Comparison of ENCODE assay signal across 8 cellular contexts in genomic region chr10:92241158-92241500, GRCh38. TPM values are rescaled to one million over a fixed set of nuclear protein-coding genes. Genes with fewer than 3 reads are reported as not detected.
DNase-seq lines count a peak whose midpoint lies in the region; ATAC-seq and TF ChIP-seq lines count a peak whose summit lies in the region.

No MANE protein-coding gene starts in this region.

- H3K9me3 Mint-ChIP-seq in effector memory CD8-positive, alpha-beta T cell = no peaks in the 10 kb centered on the region

- H3K9me3 ChIP-seq in PC-3 (ENCODE audit: low read length) (no peaks in the 10 kb centered on the region), mucosa of rectum (ENCODE audit: control insufficient read depth in 2 of 2, low read length in 2 of 2) (no peaks in the 10 kb centered on the region)

- no peaks in the 10 kb centered on the region for H3K9me2 ChIP-seq in PC-3 (replicated peaks; ENCODE audit: low read length)

- H2AFZ ChIP-seq in PC-3 (ENCODE audit: low read length) = peak overlapping the region; percentile 78

- intact Hi-C loops in PC-3 (cut with micrococcal nuclease) = loop anchor here (5.0 kb wide), 1 partner anchor 99 kb away; no protein-coding TSS in a partner anchor

- CTCF ChIA-PET in PC-3 (lab: Charles Lee) = no interaction called here

- H3K27ac ChIP-seq in PC-3 (ENCODE audit: low read length) = 0 out of 2 replicates have a peak overlapping the region, but pooled peaks have one; percentile 4
- peak overlapping the region; percentile 82 to 84 for H3K27ac ChIP-seq in mucosa of rectum (ENCODE audit: low read depth in 2 of 2, low read length in 2 of 2)

- TF ChIP-seq CTCF in PC-3 (conservative IDR thresholded peaks at IDR 0.05; ENCODE audit: low read depth, low read length) = no peak

- POLR2A ChIA-PET in PC-3 (lab: Charles Lee; ENCODE audit: unreplicated experiment) = interaction anchor here (0.6 kb wide), 1 partner anchor 217 kb away, joined by 3 read pairs; no protein-coding TSS in a partner anchor

- ATAC-seq in PC-3 = no peak
- ATAC-seq in effector memory CD8-positive, alpha-beta T cell (replicated peaks) = no peak
- no peak for ATAC-seq in GM18873 (IDR thresholded peaks at IDR 0.05; ENCODE audit: low FRiP score, unreplicated experiment)

- H4K20me1 ChIP-seq in PC-3 (ENCODE audit: low read length) = no peaks in the 10 kb centered on the region

- no peaks in the 10 kb centered on the region for H3K36me3 ChIP-seq in PC-3 (ENCODE audit: low read depth, low read length)
- no peaks in the 10 kb centered on the region for H3K36me3 ChIP-seq in mucosa of rectum (ENCODE audit: control insufficient read depth in 2 of 2, insufficient read depth in 2 of 2, low read length in 2 of 2)

- no peaks in the 10 kb centered on the region for H3K27me3 ChIP-seq in PC-3 (ENCODE audit: low read length)
- H3K27me3 ChIP-seq in mucosa of rectum (ENCODE audit: control insufficient read depth in 2 of 2, insufficient read depth in 2 of 2, low read length in 2 of 2) = no peaks in the 10 kb centered on the region

- H3K79me2 ChIP-seq in PC-3 (ENCODE audit: low read length) = 0 out of 2 replicates have a peak, but pooled peaks cover 8% of the 10 kb centered on the region

- H3K4me1 ChIP-seq in PC-3 (ENCODE audit: insufficient read depth, low read length) (peaks cover 45% of the 10 kb centered on the region), mucosa of rectum (ENCODE audit: control insufficient read depth in 2 of 2, insufficient read depth in 2 of 2, low read length in 2 of 2) (peaks cover 22 to 29% of the 10 kb centered on the region in 2 donors)

- H3K27me3 Mint-ChIP-seq in effector memory CD8-positive, alpha-beta T cell = no peaks in the 10 kb centered on the region

- DNase-seq in GM03348 (ENCODE audit: low spot score) (peak; percentile 16), PC-3 (no peak), NCI-H1694 (lab: John Stamatoyannopoulos, UW) (no peak), SIG-M5 (lab: John Stamatoyannopoulos, UW) (no peak)
- no peak for DNase-seq in effector memory CD8-positive, alpha-beta T cell
- no peak for DNase-seq in NK-92 treated with Interleukin-12 subunit alpha and Interleukin-12 subunit beta, amount 100 ng/mL, for 24 hours (lab: John Stamatoyannopoulos, UW)

- peak overlapping the region; percentile 16; the same call in 1 of the 2 replicates for H3K9ac ChIP-seq in PC-3 (ENCODE audit: low read length)
- H3K9ac ChIP-seq in mucosa of rectum (ENCODE audit: low read depth in 1 of 2, low read length in 2 of 2) = peak overlapping the region; percentile 86 to 92

- H3F3A ChIP-seq in PC-3 (ENCODE audit: low read length, unreplicated experiment) = no peaks in the 10 kb centered on the region

- peak overlapping the region; percentile 64 to 79 for H3K27ac Mint-ChIP-seq in effector memory CD8-positive, alpha-beta T cell

- H3K4me2 ChIP-seq in PC-3 (ENCODE audit: low read length) = peak overlapping the region; percentile 94

- no TSS peak for BruUV-seq in PC-3 (replicated peaks; lab: Mats Ljungman, UMichigan)

- peak overlapping the region; percentile 80 to 94 for H3K4me3 Mint-ChIP-seq in effector memory CD8-positive, alpha-beta T cell

- peak overlapping the region; percentile 75 for H3K4me3 ChIP-seq in PC-3 (ENCODE audit: low read length)
- H3K4me3 ChIP-seq in mucosa of rectum (ENCODE audit: low read length in 2 of 2) = peak overlapping the region; percentile 94 to 96

- peaks cover 3% of the 10 kb centered on the region for H3K36me3 Mint-ChIP-seq in effector memory CD8-positive, alpha-beta T cell (ENCODE audit: insufficient read depth)

- peaks cover 29 to 39% of the 10 kb centered on the region in 2 donors for H3K4me1 Mint-ChIP-seq in effector memory CD8-positive, alpha-beta T cell (ENCODE audit: low read depth in 2 of 2)

RNA-seq across cellular contexts. Expression of gene CPEB3, which starts 49.7 kb away (rescaled TPM):
- 0.80 and 1.3 TPM in 2 replicates for total RNA-seq in PC-3 (2014; rRNA removed)

RNA-seq across cellular contexts. Expression of gene MARCHF5, which starts 49.8 kb away (rescaled TPM):
- total RNA-seq in PC-3 (2014; rRNA removed) = 6.7 and 7.4 TPM in 2 replicates
